Comparison of ENCODE assay signal across 2 cellular contexts in the genomic region with DNA sequence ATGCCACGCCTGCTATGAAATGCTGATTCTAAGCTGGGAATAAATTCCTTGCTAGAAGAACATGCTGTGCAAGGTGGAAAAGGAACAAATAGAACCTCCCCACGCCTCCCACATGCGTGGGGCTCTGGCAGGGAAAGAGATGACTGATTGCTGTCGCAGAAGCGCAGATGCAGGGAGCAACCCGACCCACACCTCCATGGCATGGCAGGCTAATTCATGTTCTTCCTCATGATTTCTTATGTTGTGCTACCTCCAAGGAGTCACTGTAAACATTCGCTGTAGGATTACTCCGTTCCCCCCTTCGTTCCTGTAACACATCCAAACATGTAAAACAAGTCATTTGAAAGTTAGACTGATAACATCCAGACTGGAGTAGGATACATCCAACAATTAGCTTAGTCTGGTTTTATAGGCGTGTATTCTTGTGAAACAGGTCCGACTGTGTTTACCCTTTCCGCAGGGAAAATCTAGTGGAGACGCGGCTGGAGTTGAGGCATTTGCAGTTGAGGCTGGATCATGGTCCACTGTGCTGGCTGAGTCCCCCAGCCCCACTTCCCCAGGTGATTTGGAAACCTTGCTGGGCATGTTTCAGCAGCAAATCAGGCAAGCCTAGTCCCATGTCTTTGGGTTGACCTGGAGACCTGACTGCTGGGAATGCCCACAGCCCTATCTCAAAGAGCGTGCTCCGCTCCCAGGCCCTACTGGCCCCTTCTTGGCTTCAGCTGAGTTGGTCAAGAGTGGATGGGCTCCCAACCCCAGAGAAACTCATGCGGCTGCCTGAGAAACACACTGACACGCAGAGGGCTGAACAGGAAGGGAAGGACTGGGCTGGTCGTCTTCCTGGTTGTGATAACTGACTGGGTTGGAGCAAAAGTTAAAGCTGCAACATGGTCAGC.
A peak's percentile ranks its signal among the peaks of the same experiment; 100 is the strongest.
TF ChIP-seq lines count a peak whose summit lies in the region.

No MANE protein-coding gene starts in this region.

TF ChIP-seq in SK-N-SH treated with all-trans-retinoic acid at 6 μM for 48 hours, 23 proteins besides CTCF, POLR2A, EP300 and RAD21:
- TF ChIP-seq, protein P1, sequence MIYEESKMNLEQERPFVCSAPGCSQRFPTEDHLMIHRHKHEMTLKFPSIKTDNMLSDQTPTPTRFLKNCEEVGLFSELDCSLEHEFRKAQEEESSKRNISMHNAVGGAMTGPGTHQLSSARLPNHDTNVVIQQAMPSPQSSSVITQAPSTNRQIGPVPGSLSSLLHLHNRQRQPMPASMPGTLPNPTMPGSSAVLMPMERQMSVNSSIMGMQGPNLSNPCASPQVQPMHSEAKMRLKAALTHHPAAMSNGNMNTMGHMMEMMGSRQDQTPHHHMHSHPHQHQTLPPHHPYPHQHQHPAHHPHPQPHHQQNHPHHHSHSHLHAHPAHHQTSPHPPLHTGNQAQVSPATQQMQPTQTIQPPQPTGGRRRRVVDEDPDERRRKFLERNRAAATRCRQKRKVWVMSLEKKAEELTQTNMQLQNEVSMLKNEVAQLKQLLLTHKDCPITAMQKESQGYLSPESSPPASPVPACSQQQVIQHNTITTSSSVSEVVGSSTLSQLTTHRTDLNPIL (CRISPR knock-in tag; IDR thresholded peaks at IDR 0.05; ENCODE audit: low read depth): no peak
- TF ChIP-seq ZNF8 (CRISPR knock-in tag; IDR thresholded peaks at IDR 0.05): no peak
- TF ChIP-seq SNAI2 (CRISPR knock-in tag; IDR thresholded peaks at IDR 0.05): no peak
- TF ChIP-seq, protein P2, sequence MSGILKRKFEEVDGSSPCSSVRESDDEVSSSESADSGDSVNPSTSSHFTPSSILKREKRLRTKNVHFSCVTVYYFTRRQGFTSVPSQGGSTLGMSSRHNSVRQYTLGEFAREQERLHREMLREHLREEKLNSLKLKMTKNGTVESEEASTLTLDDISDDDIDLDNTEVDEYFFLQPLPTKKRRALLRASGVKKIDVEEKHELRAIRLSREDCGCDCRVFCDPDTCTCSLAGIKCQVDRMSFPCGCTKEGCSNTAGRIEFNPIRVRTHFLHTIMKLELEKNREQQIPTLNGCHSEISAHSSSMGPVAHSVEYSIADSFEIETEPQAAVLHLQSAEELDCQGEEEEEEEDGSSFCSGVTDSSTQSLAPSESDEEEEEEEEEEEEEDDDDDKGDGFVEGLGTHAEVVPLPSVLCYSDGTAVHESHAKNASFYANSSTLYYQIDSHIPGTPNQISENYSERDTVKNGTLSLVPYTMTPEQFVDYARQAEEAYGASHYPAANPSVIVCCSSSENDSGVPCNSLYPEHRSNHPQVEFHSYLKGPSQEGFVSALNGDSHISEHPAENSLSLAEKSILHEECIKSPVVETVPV (CRISPR knock-in tag; IDR thresholded peaks at IDR 0.05): no peak
- TF ChIP-seq, protein P3, sequence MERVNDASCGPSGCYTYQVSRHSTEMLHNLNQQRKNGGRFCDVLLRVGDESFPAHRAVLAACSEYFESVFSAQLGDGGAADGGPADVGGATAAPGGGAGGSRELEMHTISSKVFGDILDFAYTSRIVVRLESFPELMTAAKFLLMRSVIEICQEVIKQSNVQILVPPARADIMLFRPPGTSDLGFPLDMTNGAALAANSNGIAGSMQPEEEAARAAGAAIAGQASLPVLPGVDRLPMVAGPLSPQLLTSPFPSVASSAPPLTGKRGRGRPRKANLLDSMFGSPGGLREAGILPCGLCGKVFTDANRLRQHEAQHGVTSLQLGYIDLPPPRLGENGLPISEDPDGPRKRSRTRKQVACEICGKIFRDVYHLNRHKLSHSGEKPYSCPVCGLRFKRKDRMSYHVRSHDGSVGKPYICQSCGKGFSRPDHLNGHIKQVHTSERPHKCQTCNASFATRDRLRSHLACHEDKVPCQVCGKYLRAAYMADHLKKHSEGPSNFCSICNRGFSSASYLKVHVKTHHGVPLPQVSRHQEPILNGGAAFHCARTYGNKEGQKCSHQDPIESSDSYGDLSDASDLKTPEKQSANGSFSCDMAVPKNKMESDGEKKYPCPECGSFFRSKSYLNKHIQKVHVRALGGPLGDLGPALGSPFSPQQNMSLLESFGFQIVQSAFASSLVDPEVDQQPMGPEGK (CRISPR knock-in tag; IDR thresholded peaks at IDR 0.05; ENCODE audit: borderline replicate concordance): no peak
- no peak for TF ChIP-seq PPARA (CRISPR knock-in tag; IDR thresholded peaks at IDR 0.05; ENCODE audit: borderline replicate concordance)
- TF ChIP-seq, protein P4, sequence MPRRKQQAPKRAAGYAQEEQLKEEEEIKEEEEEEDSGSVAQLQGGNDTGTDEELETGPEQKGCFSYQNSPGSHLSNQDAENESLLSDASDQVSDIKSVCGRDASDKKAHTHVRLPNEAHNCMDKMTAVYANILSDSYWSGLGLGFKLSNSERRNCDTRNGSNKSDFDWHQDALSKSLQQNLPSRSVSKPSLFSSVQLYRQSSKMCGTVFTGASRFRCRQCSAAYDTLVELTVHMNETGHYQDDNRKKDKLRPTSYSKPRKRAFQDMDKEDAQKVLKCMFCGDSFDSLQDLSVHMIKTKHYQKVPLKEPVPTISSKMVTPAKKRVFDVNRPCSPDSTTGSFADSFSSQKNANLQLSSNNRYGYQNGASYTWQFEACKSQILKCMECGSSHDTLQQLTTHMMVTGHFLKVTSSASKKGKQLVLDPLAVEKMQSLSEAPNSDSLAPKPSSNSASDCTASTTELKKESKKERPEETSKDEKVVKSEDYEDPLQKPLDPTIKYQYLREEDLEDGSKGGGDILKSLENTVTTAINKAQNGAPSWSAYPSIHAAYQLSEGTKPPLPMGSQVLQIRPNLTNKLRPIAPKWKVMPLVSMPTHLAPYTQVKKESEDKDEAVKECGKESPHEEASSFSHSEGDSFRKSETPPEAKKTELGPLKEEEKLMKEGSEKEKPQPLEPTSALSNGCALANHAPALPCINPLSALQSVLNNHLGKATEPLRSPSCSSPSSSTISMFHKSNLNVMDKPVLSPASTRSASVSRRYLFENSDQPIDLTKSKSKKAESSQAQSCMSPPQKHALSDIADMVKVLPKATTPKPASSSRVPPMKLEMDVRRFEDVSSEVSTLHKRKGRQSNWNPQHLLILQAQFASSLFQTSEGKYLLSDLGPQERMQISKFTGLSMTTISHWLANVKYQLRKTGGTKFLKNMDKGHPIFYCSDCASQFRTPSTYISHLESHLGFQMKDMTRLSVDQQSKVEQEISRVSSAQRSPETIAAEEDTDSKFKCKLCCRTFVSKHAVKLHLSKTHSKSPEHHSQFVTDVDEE (CRISPR knock-in tag; IDR thresholded peaks at IDR 0.05): no peak

TF ChIP-seq in K562, 482 proteins besides CTCF, POLR2A, EP300 and RAD21 (continued from another document):
- no peak for TF ChIP-seq ZNF175 (CRISPR knock-in tag; IDR thresholded peaks at IDR 0.05; ENCODE audit: low read depth)
- TF ChIP-seq ZBTB7A (IDR thresholded peaks at IDR 0.05; ENCODE audit: borderline replicate concordance, control insufficient read depth, low read depth, low read length): no peak
- no peak for TF ChIP-seq SMAD3 (CRISPR knock-in tag; conservative IDR thresholded peaks at IDR 0.05)
- TF ChIP-seq ZC3H8 (IDR thresholded peaks at IDR 0.05): no peak
- no peak for TF ChIP-seq GTF2A2 (tag; IDR thresholded peaks at IDR 0.05)
- no peak for TF ChIP-seq EGR1 (conservative IDR thresholded peaks at IDR 0.05)
- no peak for TF ChIP-seq KDM5B (IDR thresholded peaks at IDR 0.05; ENCODE audit: insufficient replicate concordance, low read depth, low read length)
- TF ChIP-seq MEIS2 (IDR thresholded peaks at IDR 0.05; ENCODE audit: partially characterized antibody): peak; percentile 35
- TF ChIP-seq, protein P5, sequence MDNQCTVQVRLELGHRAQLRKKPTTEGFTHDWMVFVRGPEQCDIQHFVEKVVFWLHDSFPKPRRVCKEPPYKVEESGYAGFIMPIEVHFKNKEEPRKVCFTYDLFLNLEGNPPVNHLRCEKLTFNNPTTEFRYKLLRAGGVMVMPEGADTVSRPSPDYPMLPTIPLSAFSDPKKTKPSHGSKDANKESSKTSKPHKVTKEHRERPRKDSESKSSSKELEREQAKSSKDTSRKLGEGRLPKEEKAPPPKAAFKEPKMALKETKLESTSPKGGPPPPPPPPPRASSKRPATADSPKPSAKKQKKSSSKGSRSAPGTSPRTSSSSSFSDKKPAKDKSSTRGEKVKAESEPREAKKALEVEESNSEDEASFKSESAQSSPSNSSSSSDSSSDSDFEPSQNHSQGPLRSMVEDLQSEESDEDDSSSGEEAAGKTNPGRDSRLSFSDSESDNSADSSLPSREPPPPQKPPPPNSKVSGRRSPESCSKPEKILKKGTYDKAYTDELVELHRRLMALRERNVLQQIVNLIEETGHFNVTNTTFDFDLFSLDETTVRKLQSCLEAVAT (IDR thresholded peaks at IDR 0.05): no peak
- no peak for TF ChIP-seq MXI1 (IDR thresholded peaks at IDR 0.05; ENCODE audit: low read depth, low read length)
- no peak for TF ChIP-seq YBX1 (IDR thresholded peaks at IDR 0.05)
- TF ChIP-seq, protein P6, sequence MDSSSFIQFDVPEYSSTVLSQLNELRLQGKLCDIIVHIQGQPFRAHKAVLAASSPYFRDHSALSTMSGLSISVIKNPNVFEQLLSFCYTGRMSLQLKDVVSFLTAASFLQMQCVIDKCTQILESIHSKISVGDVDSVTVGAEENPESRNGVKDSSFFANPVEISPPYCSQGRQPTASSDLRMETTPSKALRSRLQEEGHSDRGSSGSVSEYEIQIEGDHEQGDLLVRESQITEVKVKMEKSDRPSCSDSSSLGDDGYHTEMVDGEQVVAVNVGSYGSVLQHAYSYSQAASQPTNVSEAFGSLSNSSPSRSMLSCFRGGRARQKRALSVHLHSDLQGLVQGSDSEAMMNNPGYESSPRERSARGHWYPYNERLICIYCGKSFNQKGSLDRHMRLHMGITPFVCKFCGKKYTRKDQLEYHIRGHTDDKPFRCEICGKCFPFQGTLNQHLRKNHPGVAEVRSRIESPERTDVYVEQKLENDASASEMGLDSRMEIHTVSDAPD (CRISPR knock-in tag; IDR thresholded peaks at IDR 0.05): no peak
- TF ChIP-seq ZNF76 (CRISPR knock-in tag; IDR thresholded peaks at IDR 0.05; ENCODE audit: borderline replicate concordance): no peak
- TF ChIP-seq HEY1 (CRISPR knock-in tag; IDR thresholded peaks at IDR 0.05; ENCODE audit: borderline replicate concordance): no peak
- no peak for TF ChIP-seq GATAD2A (IDR thresholded peaks at IDR 0.05)
- TF ChIP-seq, protein P7, sequence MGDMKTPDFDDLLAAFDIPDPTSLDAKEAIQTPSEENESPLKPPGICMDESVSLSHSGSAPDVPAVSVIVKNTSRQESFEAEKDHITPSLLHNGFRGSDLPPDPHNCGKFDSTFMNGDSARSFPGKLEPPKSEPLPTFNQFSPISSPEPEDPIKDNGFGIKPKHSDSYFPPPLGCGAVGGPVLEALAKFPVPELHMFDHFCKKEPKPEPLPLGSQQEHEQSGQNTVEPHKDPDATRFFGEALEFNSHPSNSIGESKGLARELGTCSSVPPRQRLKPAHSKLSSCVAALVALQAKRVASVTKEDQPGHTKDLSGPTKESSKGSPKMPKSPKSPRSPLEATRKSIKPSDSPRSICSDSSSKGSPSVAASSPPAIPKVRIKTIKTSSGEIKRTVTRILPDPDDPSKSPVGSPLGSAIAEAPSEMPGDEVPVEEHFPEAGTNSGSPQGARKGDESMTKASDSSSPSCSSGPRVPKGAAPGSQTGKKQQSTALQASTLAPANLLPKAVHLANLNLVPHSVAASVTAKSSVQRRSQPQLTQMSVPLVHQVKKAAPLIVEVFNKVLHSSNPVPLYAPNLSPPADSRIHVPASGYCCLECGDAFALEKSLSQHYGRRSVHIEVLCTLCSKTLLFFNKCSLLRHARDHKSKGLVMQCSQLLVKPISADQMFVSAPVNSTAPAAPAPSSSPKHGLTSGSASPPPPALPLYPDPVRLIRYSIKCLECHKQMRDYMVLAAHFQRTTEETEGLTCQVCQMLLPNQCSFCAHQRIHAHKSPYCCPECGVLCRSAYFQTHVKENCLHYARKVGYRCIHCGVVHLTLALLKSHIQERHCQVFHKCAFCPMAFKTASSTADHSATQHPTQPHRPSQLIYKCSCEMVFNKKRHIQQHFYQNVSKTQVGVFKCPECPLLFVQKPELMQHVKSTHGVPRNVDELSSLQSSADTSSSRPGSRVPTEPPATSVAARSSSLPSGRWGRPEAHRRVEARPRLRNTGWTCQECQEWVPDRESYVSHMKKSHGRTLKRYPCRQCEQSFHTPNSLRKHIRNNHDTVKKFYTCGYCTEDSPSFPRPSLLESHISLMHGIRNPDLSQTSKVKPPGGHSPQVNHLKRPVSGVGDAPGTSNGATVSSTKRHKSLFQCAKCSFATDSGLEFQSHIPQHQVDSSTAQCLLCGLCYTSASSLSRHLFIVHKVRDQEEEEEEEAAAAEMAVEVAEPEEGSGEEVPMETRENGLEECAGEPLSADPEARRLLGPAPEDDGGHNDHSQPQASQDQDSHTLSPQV (IDR thresholded peaks at IDR 0.05): no peak
- TF ChIP-seq ZNF133 (CRISPR knock-in tag; IDR thresholded peaks at IDR 0.05): 0 out of 2 replicates have a peak, but pooled peaks have one; percentile 11
- TF ChIP-seq ZNF165 (CRISPR knock-in tag; IDR thresholded peaks at IDR 0.05; ENCODE audit: borderline replicate concordance): no peak
- TF ChIP-seq PHTF2 (CRISPR knock-in tag; IDR thresholded peaks at IDR 0.05): no peak
- TF ChIP-seq DMBX1 (CRISPR knock-in tag; IDR thresholded peaks at IDR 0.05; ENCODE audit: borderline replicate concordance): 0 out of 2 replicates have a peak, but pooled peaks have one; percentile 8
- 0 out of 4 replicates have a peak, but pooled peaks of 1 of the 2 experiments have one; percentile 22 for TF ChIP-seq NRF1 (conservative IDR thresholded peaks at IDR 0.05 in 1 of 2, IDR thresholded peaks at IDR 0.05 in 1 of 2)
- TF ChIP-seq STAT5A (IDR thresholded peaks at IDR 0.05; ENCODE audit: borderline replicate concordance, low read length): no peak
- no peak for TF ChIP-seq ZNF830 (CRISPR knock-in tag; IDR thresholded peaks at IDR 0.05)
- TF ChIP-seq, protein P8, sequence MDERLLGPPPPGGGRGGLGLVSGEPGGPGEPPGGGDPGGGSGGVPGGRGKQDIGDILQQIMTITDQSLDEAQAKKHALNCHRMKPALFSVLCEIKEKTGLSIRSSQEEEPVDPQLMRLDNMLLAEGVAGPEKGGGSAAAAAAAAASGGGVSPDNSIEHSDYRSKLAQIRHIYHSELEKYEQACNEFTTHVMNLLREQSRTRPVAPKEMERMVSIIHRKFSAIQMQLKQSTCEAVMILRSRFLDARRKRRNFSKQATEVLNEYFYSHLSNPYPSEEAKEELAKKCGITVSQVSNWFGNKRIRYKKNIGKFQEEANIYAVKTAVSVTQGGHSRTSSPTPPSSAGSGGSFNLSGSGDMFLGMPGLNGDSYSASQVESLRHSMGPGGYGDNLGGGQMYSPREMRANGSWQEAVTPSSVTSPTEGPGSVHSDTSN (CRISPR knock-in tag; IDR thresholded peaks at IDR 0.05; ENCODE audit: low read depth): no peak
- TF ChIP-seq, protein P8 (tag; conservative IDR thresholded peaks at IDR 0.05; ENCODE audit: low read depth): 0 out of 2 replicates have a peak, but pooled peaks have one; percentile 32
